ENCODE assay signal across 30 cellular contexts in the genomic region with DNA sequence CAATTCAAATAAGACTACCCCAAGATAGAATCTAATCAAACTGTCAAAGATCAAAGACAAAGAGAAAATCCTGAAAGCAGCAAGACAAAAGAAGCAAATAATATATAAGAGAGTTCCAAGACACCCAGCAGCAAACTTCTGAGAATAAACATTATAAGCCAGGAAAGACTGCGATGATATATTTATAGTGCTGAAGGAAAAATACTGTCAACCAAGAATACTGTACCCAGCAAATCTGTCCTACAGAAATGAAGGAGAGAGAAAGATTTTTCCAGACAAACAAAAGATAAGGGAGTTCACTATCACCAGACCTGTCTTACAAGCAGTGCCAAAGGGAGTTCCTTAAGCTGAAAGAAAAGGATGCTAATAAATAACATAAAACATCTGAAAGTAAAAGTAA.
"Had no signal": no experiment of that assay in that cellular context is flagged by ENCODE, and none has a peak within 500 bp of the region (broad histone marks: within the 10 kb centered on the region; RNA-seq: fewer than 3 reads in every experiment).

No MANE protein-coding gene starts in this region.

- H3K9me3 ChIP-seq: colonic mucosa had no signal

- H3K4me1 ChIP-seq: ascending aorta, breast epithelium, colonic mucosa, esophagus squamous epithelium had no signal

- H3K4me2 ChIP-seq: hepatocyte had no signal

- H3K27ac Mint-ChIP-seq: activated CD8-positive, alpha-beta T cell treated with anti-CD3 and anti-CD28 coated beads for 36 hours; activated naive CD8-positive, alpha-beta T cell treated with anti-CD3 and anti-CD28 coated beads, Interleukin-2, amount 10 ng/mL, durations not matched to agents 7 days and 5 days; activated T-helper 17 cell treated with anti-CD3 and anti-CD28 coated beads, Interleukin-2, amount 50 U/mL, for 72 hours; brain; dendritic cell treated with granulocyte-macrophage colony-stimulating factor and Interleukin-4, amounts not matched to agents 40 ng/mL and 50 ng/mL, for 4 days had no signal

- H3K27me3 ChIP-seq: ascending aorta, breast epithelium, cardiac muscle cell, colonic mucosa, dorsolateral prefrontal cortex, esophagus squamous epithelium, gastroesophageal sphincter, heart right ventricle, hepatocyte had no signal

- ATAC-seq: activated CD8-positive, alpha-beta T cell treated with anti-CD3 and anti-CD28 coated beads for 36 hours; activated T-cell treated with anti-CD3 and anti-CD28 coated beads, Interleukin-2, amount 50 U/mL, for 4 hours; activated T-helper 17 cell treated with anti-CD3 and anti-CD28 coated beads, Interleukin-2, amount 50 U/mL, for 72 hours; gastroesophageal sphincter; heart right ventricle had no signal

- H3K79me2 ChIP-seq: hepatocyte had no signal

- H3K4me3 Mint-ChIP-seq: activated CD8-positive, alpha-beta T cell treated with anti-CD3 and anti-CD28 coated beads for 36 hours; activated naive CD8-positive, alpha-beta T cell treated with anti-CD3 and anti-CD28 coated beads, Interleukin-2, amount 10 ng/mL, durations not matched to agents 7 days and 5 days; activated T-cell treated with anti-CD3 and anti-CD28 coated beads, Interleukin-2, amount 50 U/mL, for 4 hours; activated T-helper 17 cell treated with anti-CD3 and anti-CD28 coated beads, Interleukin-2, amount 50 U/mL, for 72 hours; brain; dendritic cell treated with granulocyte-macrophage colony-stimulating factor and Interleukin-4, amounts not matched to agents 40 ng/mL and 50 ng/mL, for 4 days had no signal

- H3K36me3 ChIP-seq: breast epithelium, cardiac muscle cell, colonic mucosa had no signal

- H3K27ac ChIP-seq: ascending aorta, breast epithelium, cardiac muscle cell, colonic mucosa, dorsolateral prefrontal cortex, esophagus squamous epithelium, gastroesophageal sphincter, heart right ventricle, hepatocyte had no signal

- H3K4me3 ChIP-seq: ascending aorta, breast epithelium, cardiac muscle cell, colonic mucosa, dorsolateral prefrontal cortex, esophagus squamous epithelium, gastroesophageal sphincter, heart right ventricle, hepatocyte had no signal

- DNase-seq: activated CD4-positive, alpha-beta T cell treated with anti-CD3 and anti-CD28 coated beads for 1 hour; activated CD4-positive, alpha-beta T cell treated with anti-CD3 and anti-CD28 coated beads for 4 hours; activated CD4-positive, alpha-beta T cell treated with anti-CD3 and anti-CD28 coated beads, Interleukin-2, amount 50 U/mL, for 1 hour; activated CD4-positive, alpha-beta T cell treated with anti-CD3 and anti-CD28 coated beads, Interleukin-2, amount 50 U/mL, for 48 hours; activated CD4-positive, CD25-positive, alpha-beta regulatory T cell; activated CD8-positive, alpha-beta memory T cell treated with anti-CD3 and anti-CD28 coated beads for 24 hours; activated CD8-positive, alpha-beta T cell treated with anti-CD3 and anti-CD28 coated beads for 36 hours; activated effector memory CD4-positive, alpha-beta T cell treated with Interleukin-2 at 50 U/mL for 16 hours; activated gamma-delta T cell treated with Interleukin-2 at 50 U/mL for 16 hours; activated naive CD4-positive, alpha-beta T cell treated with anti-CD3 and anti-CD28 coated beads, Interleukin-2, amount 50 U/mL, for 16 hours; activated naive CD4-positive, alpha-beta T cell treated with Interleukin-2 at 50 U/mL for 16 hours; activated naive CD8-positive, alpha-beta T cell treated with anti-CD3 and anti-CD28 coated beads, Interleukin-2, amount 10 ng/mL, durations not matched to agents 7 days and 5 days; activated T-cell treated with anti-CD3 and anti-CD28 coated beads, Interleukin-2, amount 50 U/mL, for 4 hours; central memory CD4-positive, alpha-beta T cell; cerebellar nuclear complex; colonic mucosa; dorsolateral prefrontal cortex; effector memory CD4-positive, alpha-beta T cell; esophagus squamous epithelium; foreskin melanocyte; heart right ventricle; T-helper 2 cell had no signal

- H3K27me3 Mint-ChIP-seq: activated CD8-positive, alpha-beta T cell treated with anti-CD3 and anti-CD28 coated beads for 36 hours; activated naive CD8-positive, alpha-beta T cell treated with anti-CD3 and anti-CD28 coated beads, Interleukin-2, amount 10 ng/mL, durations not matched to agents 7 days and 5 days; activated T-helper 17 cell treated with anti-CD3 and anti-CD28 coated beads, Interleukin-2, amount 50 U/mL, for 72 hours; brain; dendritic cell treated with granulocyte-macrophage colony-stimulating factor and Interleukin-4, amounts not matched to agents 40 ng/mL and 50 ng/mL, for 4 days had no signal

- H2AFZ ChIP-seq: hepatocyte had no signal
